ENCODE assay signal across 8 cellular contexts in the genomic region with DNA sequence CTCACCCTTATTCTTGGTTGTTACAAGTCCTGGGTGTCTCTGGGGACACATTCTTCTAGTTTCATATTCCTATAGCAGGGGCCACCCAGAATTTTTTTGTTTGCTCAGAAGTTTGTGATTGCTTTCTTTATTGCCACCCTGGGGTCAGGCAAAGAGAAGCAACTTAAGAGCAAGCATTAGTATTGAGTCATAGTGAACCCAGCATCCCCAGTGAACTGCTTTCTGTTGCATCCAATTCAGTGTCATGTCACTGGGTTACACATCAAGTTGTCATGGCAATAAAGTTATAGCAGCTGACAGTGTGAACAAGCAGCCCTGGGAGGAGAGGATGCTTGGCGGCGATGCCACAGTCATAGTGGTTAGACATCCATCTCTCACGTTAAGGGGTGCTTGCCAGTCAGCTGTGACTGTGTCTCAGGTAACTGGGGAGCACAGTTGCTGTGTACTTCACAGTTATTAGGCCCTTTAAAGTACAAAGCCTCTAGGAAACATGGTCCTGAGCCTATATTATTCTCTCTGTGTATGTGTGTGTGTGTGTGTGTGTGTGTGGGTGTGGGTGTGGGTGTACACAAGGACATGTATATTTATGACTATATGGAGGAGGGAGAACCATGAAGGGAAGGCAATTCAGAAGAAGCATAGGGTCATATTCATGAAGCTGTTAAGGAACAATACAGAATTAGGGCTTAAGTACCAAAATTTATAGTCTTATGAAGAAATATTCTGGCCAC. TPM values are rescaled to one million over a fixed set of nuclear protein-coding genes. Genes with fewer than 3 reads are reported as not detected.
DNase-seq lines count a peak whose midpoint lies in the region; ATAC-seq and TF ChIP-seq lines count a peak whose summit lies in the region.

No MANE protein-coding gene starts in this region.

- WGBS in prostate gland = 81% methylated on average over 3 of the region's 3 CpGs

- H3K4me3 Mint-ChIP-seq in osteocyte (ENCODE audit: unreplicated experiment) = no peak overlapping the region

- TF ChIP-seq POLR2A in prostate gland (IDR thresholded peaks at IDR 0.05) = no peak

- no peaks in the 10 kb centered on the region for H3K27me3 ChIP-seq in prostate gland (replicated peaks; ENCODE audit: insufficient read depth)
- H3K27me3 ChIP-seq in WERI-Rb-1 (ENCODE audit: insufficient read depth, low read depth, severe bottlenecking) = no peaks in the 10 kb centered on the region

- no peaks in the 10 kb centered on the region for H3K9me3 ChIP-seq in prostate gland
- no peaks in the 10 kb centered on the region for H3K9me3 ChIP-seq in WERI-Rb-1 (ENCODE audit: severe bottlenecking)

- H3K27ac ChIP-seq in prostate gland = no peak overlapping the region
- H3K27ac ChIP-seq in WERI-Rb-1 = no peak overlapping the region

- intact Hi-C loops in prostate gland (cut with DNase I) = no loop called here

- ATAC-seq in GM18870 (IDR thresholded peaks at IDR 0.05; ENCODE audit: unreplicated experiment) (peak; percentile 94), HG02588 (IDR thresholded peaks at IDR 0.05; ENCODE audit: unreplicated experiment) (peak; percentile 90)

- no peaks in the 10 kb centered on the region for H3K36me3 Mint-ChIP-seq in osteocyte (ENCODE audit: unreplicated experiment)

- no peak overlapping the region for H3K4me3 ChIP-seq in prostate gland
- H3K4me3 ChIP-seq in WERI-Rb-1 (ENCODE audit: low read depth, low read length) = no peak overlapping the region

- no peaks in the 10 kb centered on the region for H3K4me1 ChIP-seq in prostate gland (replicated peaks)

- peak overlapping the region; percentile 49 for H3K27ac Mint-ChIP-seq in osteocyte (ENCODE audit: unreplicated experiment)

- H3K4me1 Mint-ChIP-seq in osteocyte (ENCODE audit: unreplicated experiment) = peaks cover 11% of the 10 kb centered on the region

- TF ChIP-seq CTCF in osteocyte (IDR thresholded peaks at IDR 0.05) = no peak
- TF ChIP-seq CTCF in prostate gland (IDR thresholded peaks at IDR 0.05) = no peak
- TF ChIP-seq CTCF in WERI-Rb-1 (IDR thresholded peaks at IDR 0.05; ENCODE audit: low read depth, low read length) = no peak

- H3K9me3 Mint-ChIP-seq in osteocyte (ENCODE audit: unreplicated experiment) = no peaks in the 10 kb centered on the region

- peak; percentile 44 for DNase-seq in T1000 (lab: John Stamatoyannopoulos, UW)
- DNase-seq in osteocyte (ENCODE audit: extremely low spot score, unreplicated experiment) = no peak
- DNase-seq in prostate gland (ENCODE audit: low spot score) = no peak
- no peak for DNase-seq in activated CD4-positive, alpha-beta T cell treated with anti-CD3 and anti-CD28 coated beads, Interleukin-2, amount 50 U/mL, for 1 hour
- DNase-seq in WERI-Rb-1 = no peak
- DNase-seq in NCI-H524 (lab: John Stamatoyannopoulos, UW) = no peak

- no peaks in the 10 kb centered on the region for H3K36me3 ChIP-seq in prostate gland
- no peaks in the 10 kb centered on the region for H3K36me3 ChIP-seq in WERI-Rb-1

- no peaks in the 10 kb centered on the region for H3K27me3 Mint-ChIP-seq in osteocyte (ENCODE audit: unreplicated experiment)

RNA-seq across cellular contexts. Expression of gene TRIM44, which starts 52.5 kb away (rescaled TPM):
- 73.5 and 79.9 TPM in 2 replicates for total RNA-seq in osteocyte
- 10 to 100 TPM; 30.6 to 33.2 TPM for total RNA-seq in prostate gland
